ENCODE assay signal across 8 cellular contexts in genomic region chr10:128150045-128150493, GRCh38. TPM values are rescaled to one million over a fixed set of nuclear protein-coding genes. Genes with fewer than 3 reads are reported as not detected.
DNase-seq lines count a peak whose midpoint lies in the region; ATAC-seq, FAIRE-seq and TF ChIP-seq lines count a peak whose summit lies in the region.

No MANE protein-coding gene starts in this region.

- no peak overlapping the region for H3K14ac ChIP-seq in H1 (ENCODE audit: insufficient read length)

- FAIRE-seq in H1 (lab: Jason Lieb, UNC) = no peak

- peaks cover 9% of the 10 kb centered on the region for H3K9me3 Mint-ChIP-seq in activated CD8-positive, alpha-beta T cell treated with anti-CD3 and anti-CD28 coated beads, Interleukin-2, amount 10 ng/mL, durations not matched to agents 7 days and 5 days (ENCODE audit: insufficient read depth)
- no peaks in the 10 kb centered on the region for H3K9me3 Mint-ChIP-seq in mesothelial cell of epicardium

- H3K27me3 Mint-ChIP-seq in activated CD8-positive, alpha-beta T cell treated with anti-CD3 and anti-CD28 coated beads, Interleukin-2, amount 10 ng/mL, durations not matched to agents 7 days and 5 days (ENCODE audit: low read depth) = peaks cover 2% of the 10 kb centered on the region
- peaks cover 72% of the 10 kb centered on the region for H3K27me3 Mint-ChIP-seq in mesothelial cell of epicardium (ENCODE audit: low read depth)

- peak overlapping the region in 2 of 4 experiments; percentile 25 to 29; a peak in 3 of 7 replicates for H3K9ac ChIP-seq in H1 (replicated peaks in 1 of 4; ENCODE audit: extremely low read depth in 1 of 4, low read depth in 3 of 4, low read length in 3 of 4)

- no peak overlapping the region for H4K91ac ChIP-seq in H1 (replicated peaks; ENCODE audit: insufficient read length, low read length)

- H3K23ac ChIP-seq in H1 (ENCODE audit: insufficient read length) = no peak overlapping the region

- no peaks in the 10 kb centered on the region for H4K20me1 ChIP-seq in H1 (replicated peaks in 1 of 2; ENCODE audit: control insufficient read depth in 1 of 2, insufficient read depth in 2 of 2, low read length in 2 of 2)

- H3K79me1 ChIP-seq in H1 (ENCODE audit: low read depth, low read length) = no peaks in the 10 kb centered on the region

- peaks cover 0 to 8% (median 2%) of the 10 kb centered on the region in 4 experiments; a peak in 3 of 7 replicates for H3K27me3 ChIP-seq in H1 (replicated peaks in 1 of 4; ENCODE audit: control insufficient read depth in 3 of 4, extremely low read depth in 1 of 4, insufficient read depth in 3 of 4, low read length in 3 of 4)

- H3K9me3 ChIP-seq in H1 (ENCODE audit: insufficient read depth in 2 of 2, low read depth in 1 of 2, low read length in 1 of 2) = no peaks in the 10 kb centered on the region

- H3K4me3 ChIP-seq in H1 (ENCODE audit: extremely low read depth in 1 of 4, insufficient read depth in 2 of 4, low read depth in 3 of 4, low read length in 4 of 4) = peak overlapping the region; percentile 44 to 71 (median 55)

- H2AK5ac ChIP-seq in H1 (ENCODE audit: low read depth, low read length) = no peak overlapping the region

- POLR2A ChIA-PET in activated CD8-positive, alpha-beta T cell treated with anti-CD3 and anti-CD28 coated beads, Interleukin-2, amount 10 ng/mL, durations not matched to agents 7 days and 5 days (lab: Charles Lee) = no interaction called here
- POLR2A ChIA-PET in H1 (lab: Charles Lee; ENCODE audit: partially characterized antibody) = interaction anchor here (1.3 kb wide), 1 partner anchor 23 kb away, joined by 3 read pairs; no protein-coding TSS in a partner anchor

- H2BK5ac ChIP-seq in H1 (ENCODE audit: low read depth, low read length) = no peak overlapping the region; the same call in 1 of the 2 replicates

- TF ChIP-seq EP300 in H1 (IDR thresholded peaks at IDR 0.05; ENCODE audit: borderline replicate concordance in 1 of 2, low read depth in 2 of 2, low read length in 2 of 2) = peak in 1 of 2 experiments; percentile 67; a peak in 1 of 3 replicates

- H2BK15ac ChIP-seq in H1 (ENCODE audit: low read length) = no peak overlapping the region

- H3K4ac ChIP-seq in H1 (replicated peaks; ENCODE audit: insufficient read length, low read depth, low read length) = no peak overlapping the region

- H3K79me2 ChIP-seq in H1 (ENCODE audit: control insufficient read depth in 1 of 2, insufficient read depth in 2 of 2, low read length in 2 of 2) = no peaks in the 10 kb centered on the region

- WGBS in H1 (ENCODE audit: extremely low coverage in 1 of 2, insufficient coverage in 1 of 2, insufficient read length in 1 of 2, insufficient replicate concordance in 2 of 2, low coverage in 1 of 2, low lambda C conversion rate in 2 of 2, missing lambda C conversion rate in 1 of 2), 2 experiments = 3% methylated on average over 30 of the region's 53 CpGs; no CpG with 5 or more reads in 1 of the 2 experiments

- peak; percentile 97 for TF ChIP-seq CTCF in 22Rv1 (IDR thresholded peaks at IDR 0.05)
- peak; percentile 87 to 97 (median 92) for TF ChIP-seq CTCF in H1 (IDR thresholded peaks at IDR 0.05; ENCODE audit: control extremely low read depth in 1 of 3, insufficient read depth in 1 of 3, low read depth in 1 of 3, low read length in 3 of 3)
- TF ChIP-seq CTCF in mesothelial cell of epicardium (IDR thresholded peaks at IDR 0.05; ENCODE audit: unreplicated experiment) = peak; percentile 86

- peak overlapping the region; percentile 55; the same call in 1 of the 2 replicates for H2BK12ac ChIP-seq in H1 (ENCODE audit: low read depth, low read length)

- H3K4me3 Mint-ChIP-seq in activated CD8-positive, alpha-beta T cell treated with anti-CD3 and anti-CD28 coated beads, Interleukin-2, amount 10 ng/mL, durations not matched to agents 7 days and 5 days = peak overlapping the region; percentile 71
- peak overlapping the region; percentile 60 for H3K4me3 Mint-ChIP-seq in mesothelial cell of epicardium

- peak; percentile 88 for ATAC-seq in GM18511 (IDR thresholded peaks at IDR 0.05; ENCODE audit: unreplicated experiment)
- peak; percentile 91 for ATAC-seq in HG03045 (IDR thresholded peaks at IDR 0.05; ENCODE audit: unreplicated experiment)
- peak; percentile 98 for ATAC-seq in activated CD8-positive, alpha-beta T cell treated with anti-CD3 and anti-CD28 coated beads, Interleukin-2, amount 10 ng/mL, durations not matched to agents 7 days and 5 days

- H3K4me2 ChIP-seq in H1 (ENCODE audit: insufficient read depth in 1 of 2, low read depth in 2 of 2, low read length in 2 of 2) = peak overlapping the region; percentile 30 to 84

- H3K36me3 Mint-ChIP-seq in activated CD8-positive, alpha-beta T cell treated with anti-CD3 and anti-CD28 coated beads, Interleukin-2, amount 10 ng/mL, durations not matched to agents 7 days and 5 days (ENCODE audit: low read depth) = peaks cover 9% of the 10 kb centered on the region
- no peaks in the 10 kb centered on the region for H3K36me3 Mint-ChIP-seq in mesothelial cell of epicardium

- H3K23me2 ChIP-seq in H1 (ENCODE audit: low read depth, low read length) = peaks cover 6% of the 10 kb centered on the region; the same call in 1 of the 2 replicates

- no peak for TF ChIP-seq POLR2A in H1 (IDR thresholded peaks at IDR 0.05; ENCODE audit: control extremely low read depth in 1 of 2, low read depth in 2 of 2, low read length in 2 of 2)

- peaks cover 0 to 4% (median under 1%) of the 10 kb centered on the region in 4 experiments; a peak in 3 of 7 replicates for H3K4me1 ChIP-seq in H1 (replicated peaks in 1 of 4; ENCODE audit: control insufficient read depth in 3 of 4, insufficient read depth in 4 of 4, low read length in 3 of 4)

- H3K36me3 ChIP-seq in H1 (ENCODE audit: control insufficient read depth in 2 of 4, insufficient read depth in 4 of 4, low read length in 3 of 4) = no peaks in the 10 kb centered on the region

- H2AFZ ChIP-seq in H1 (ENCODE audit: low read length) = peak overlapping the region; percentile 91

- H3K27ac Mint-ChIP-seq in activated CD8-positive, alpha-beta T cell treated with anti-CD3 and anti-CD28 coated beads, Interleukin-2, amount 10 ng/mL, durations not matched to agents 7 days and 5 days = no peak overlapping the region
- no peak overlapping the region for H3K27ac Mint-ChIP-seq in mesothelial cell of epicardium

- no peak overlapping the region for H2BK20ac ChIP-seq in H1 (ENCODE audit: low read length)

- peak; percentile 68 to 84 for TF ChIP-seq RAD21 in H1 (IDR thresholded peaks at IDR 0.05 in 1 of 2, conservative IDR thresholded peaks at IDR 0.05 in 1 of 2; ENCODE audit: low read depth in 2 of 2, low read length in 2 of 2)

- H3K4me1 Mint-ChIP-seq in activated CD8-positive, alpha-beta T cell treated with anti-CD3 and anti-CD28 coated beads, Interleukin-2, amount 10 ng/mL, durations not matched to agents 7 days and 5 days (ENCODE audit: low read depth) = peaks cover 23% of the 10 kb centered on the region
- H3K4me1 Mint-ChIP-seq in mesothelial cell of epicardium = no peaks in the 10 kb centered on the region

- H2BK120ac ChIP-seq in H1 (replicated peaks; ENCODE audit: low read depth, low read length) = no peak overlapping the region

- DNase-seq in NCI-H460 (ENCODE audit: extremely low read depth, low read depth) (peak; percentile 77), H1 (ENCODE audit: low read depth in 1 of 2, low spot score in 2 of 2) (peak in 1 of 2 experiments; percentile 92), mesothelial cell of epicardium (ENCODE audit: low spot score in 2 of 2, unreplicated experiment in 2 of 2) (peak; percentile 75 to 88)
- DNase-seq in activated CD8-positive, alpha-beta T cell treated with anti-CD3 and anti-CD28 coated beads, Interleukin-2, amount 10 ng/mL, durations not matched to agents 7 days and 5 days = peak; percentile 83
- DNase-seq in stimulated activated CD8-positive, alpha-beta memory T cell treated with anti-CD3 and anti-CD28 coated beads, Interleukin-15, amount 100 ng/mL, for 4 hours (ENCODE audit: low read depth in 2 of 2) = peak; percentile 40 to 56

- H3K27ac ChIP-seq in 22Rv1 = no peak overlapping the region
- H3K27ac ChIP-seq in H1 (ENCODE audit: low read depth, low read length) = no peak overlapping the region

- peak overlapping the region; percentile 4; the same call in 1 of the 2 replicates for H3K18ac ChIP-seq in H1 (ENCODE audit: extremely low read depth, low read length)

- H3K56ac ChIP-seq in H1 (replicated peaks; ENCODE audit: insufficient read length, low read depth, low read length) = no peak overlapping the region

- H4K8ac ChIP-seq in H1 (ENCODE audit: extremely low read depth, insufficient read depth, low read length) = peak overlapping the region; percentile 87

- CTCF ChIA-PET in activated CD8-positive, alpha-beta T cell treated with anti-CD3 and anti-CD28 coated beads, Interleukin-2, amount 10 ng/mL, durations not matched to agents 7 days and 5 days (lab: Charles Lee) = interaction anchor here (0.6 to 3.1 kb wide), 31 partner anchors 10 to 377 kb away, joined by 3 to 19 read pairs (median 5); partner anchors contain the start of gene MKI67
- CTCF ChIA-PET in H1 (lab: Charles Lee; ENCODE audit: partially characterized antibody) = interaction anchor here (0.8 to 2.1 kb wide), 23 partner anchors 12 to 139 kb away, joined by 3 to 9 read pairs (median 4); partner anchors contain the start of gene MKI67

- H4K5ac ChIP-seq in H1 (ENCODE audit: insufficient read length, low read depth, low read length) = peak overlapping the region; percentile 16

TF ChIP-seq in H1, 55 proteins besides CTCF, POLR2A, EP300 and RAD21 (continues in another document):
- TF ChIP-seq RBBP5 (IDR thresholded peaks at IDR 0.05; ENCODE audit: borderline replicate concordance, low read depth, low read length) (peak; percentile 35; the same call in 1 of the 2 replicates), BACH1 (IDR thresholded peaks at IDR 0.05; ENCODE audit: low read length) (peak; percentile 56; the same call in 1 of the 2 replicates), SUZ12 (IDR thresholded peaks at IDR 0.05; ENCODE audit: low read length) (no peak), BCL11A (IDR thresholded peaks at IDR 0.05; ENCODE audit: low read depth in 2 of 2, low read length in 2 of 2) (no peak), TBP (IDR thresholded peaks at IDR 0.05; ENCODE audit: low read depth, low read length) (no peak)

RNA-seq across cellular contexts. Expression of gene MKI67, which starts 23.8 kb away (rescaled TPM):
- 26.0 and 29.7 TPM in 2 replicates for total RNA-seq in NCI-H460 (2014; rRNA removed; shearing (Covaris generic))
- polyA plus RNA-seq in NCI-H460 (2014; cell fraction: nucleus; rRNA removed) = 15.3 and 18.3 TPM in 2 replicates
- 100 to 1,000 TPM; 356 to 368 TPM for total RNA-seq in activated CD8-positive, alpha-beta T cell treated with anti-CD3 and anti-CD28 coated beads, Interleukin-2, amount 10 ng/mL, durations not matched to agents 7 days and 5 days
- total RNA-seq in H1 (2021; fragmentation: NEBNext Ultra II Directional; extraction: Animal tissue kit (Norgen Biotek cat#: 25700)) = 83.3 and 85.1 TPM in 2 replicates
- polyA plus RNA-seq in H1 (2011; rRNA removed) = 13.0 and 15.8 TPM in 2 replicates
- polyA plus RNA-seq in H1 (2011; cell fraction: cytosol; rRNA removed) = 16.1 TPM
- 49.0 TPM for polyA plus RNA-seq in H1 (2011; cell fraction: nucleus; rRNA removed)
- polyA plus RNA-seq in H1 (2012, experiment 1 of 2) = 30.5 to 46.1 TPM (median 38.1 TPM) in 4 replicates
- 2.3 TPM for polyA plus RNA-seq in H1 (2012, experiment 2 of 2)
- polyA plus RNA-seq in H1 (2013, experiment 1 of 2) = 51.4 TPM
- polyA plus RNA-seq in H1 (2013, experiment 2 of 2) = 46.2 TPM
- polyA minus RNA-seq in H1 (2011; rRNA and poly(A)+ RNA removed) = 23.9 and 34.5 TPM in 2 replicates
- polyA minus RNA-seq in H1 (2011; cell fraction: cytosol; rRNA and poly(A)+ RNA removed) = 30.2 TPM
- polyA minus RNA-seq in H1 (2011; cell fraction: nucleus; rRNA and poly(A)+ RNA removed) = 70.5 TPM
- 42.8 to 50.9 TPM (median 44.0 TPM) in 3 replicates for total RNA-seq in mesothelial cell of epicardium
